In genomic region chr17:68101992-68102758, GRCh38 we compare ENCODE assay signal across 1 cellular context.
TF ChIP-seq lines count a peak whose summit lies in the region.

No MANE protein-coding gene starts in this region.

TF ChIP-seq in HepG2, 621 proteins besides CTCF, POLR2A, EP300 and RAD21 (continued from another document and continues in another):
- TF ChIP-seq ZHX2 (IDR thresholded peaks at IDR 0.05; ENCODE audit: low read depth) (no peak), ZHX2 (CRISPR knock-in tag; IDR thresholded peaks at IDR 0.05; ENCODE audit: borderline replicate concordance) (no peak), DR1 (CRISPR knock-in tag; IDR thresholded peaks at IDR 0.05) (no peak), NFYC (CRISPR knock-in tag; IDR thresholded peaks at IDR 0.05) (no peak), ZNF891 (CRISPR knock-in tag; IDR thresholded peaks at IDR 0.05) (no peak), ZSCAN31 (CRISPR knock-in tag; IDR thresholded peaks at IDR 0.05; ENCODE audit: low read depth) (0 out of 2 replicates have a peak, but pooled peaks have one; percentile 24), ASH2L (IDR thresholded peaks at IDR 0.05; ENCODE audit: insufficient read length, low read depth, low read length) (peak; percentile 26), ZNF619 (CRISPR knock-in tag; IDR thresholded peaks at IDR 0.05) (0 out of 2 replicates have a peak, but pooled peaks have one; percentile 3), BCLAF1 (IDR thresholded peaks at IDR 0.05) (no peak), ZNF770 (CRISPR knock-in tag; IDR thresholded peaks at IDR 0.05) (no peak), HOXA5 (CRISPR knock-in tag; IDR thresholded peaks at IDR 0.05) (0 out of 2 replicates have a peak, but pooled peaks have one; percentile 4), THAP8 (CRISPR knock-in tag; IDR thresholded peaks at IDR 0.05; ENCODE audit: borderline replicate concordance) (no peak), PHF20 (CRISPR knock-in tag; IDR thresholded peaks at IDR 0.05) (no peak), GLI4 (CRISPR knock-in tag; IDR thresholded peaks at IDR 0.05; ENCODE audit: borderline replicate concordance) (peak; percentile 43; the same call in 1 of the 2 replicates), NR2C2 (CRISPR knock-in tag; IDR thresholded peaks at IDR 0.05; ENCODE audit: borderline replicate concordance) (no peak), KLF16 (CRISPR knock-in tag; IDR thresholded peaks at IDR 0.05) (no peak; a peak in 1 of 4 replicates), CEBPG (CRISPR knock-in tag; IDR thresholded peaks at IDR 0.05) (no peak), RBM39 (IDR thresholded peaks at IDR 0.05; ENCODE audit: low read depth, low read length, poor library complexity, severe bottlenecking) (no peak), ELK4 (CRISPR knock-in tag; IDR thresholded peaks at IDR 0.05; ENCODE audit: borderline replicate concordance) (no peak), ZBTB38 (CRISPR knock-in tag; IDR thresholded peaks at IDR 0.05) (no peak), ZBTB10 (CRISPR knock-in tag; IDR thresholded peaks at IDR 0.05; ENCODE audit: borderline replicate concordance) (no peak), ZBTB33 (CRISPR knock-in tag; IDR thresholded peaks at IDR 0.05) (no peak), MXD4 (CRISPR knock-in tag; IDR thresholded peaks at IDR 0.05) (no peak), ZNF607 (CRISPR knock-in tag; IDR thresholded peaks at IDR 0.05; ENCODE audit: borderline replicate concordance) (no peak), ZBED4 (CRISPR knock-in tag; IDR thresholded peaks at IDR 0.05; ENCODE audit: borderline replicate concordance) (0 out of 2 replicates have a peak, but pooled peaks have one; percentile 3), ELF3 (CRISPR knock-in tag; IDR thresholded peaks at IDR 0.05) (no peak), ISX (CRISPR knock-in tag; conservative IDR thresholded peaks at IDR 0.05) (no peak), ZNF224 (CRISPR knock-in tag; IDR thresholded peaks at IDR 0.05) (no peak), KMT2B (CRISPR knock-in tag; IDR thresholded peaks at IDR 0.05) (peak; percentile 29; the same call in 1 of the 2 replicates), IKZF5 (CRISPR knock-in tag; IDR thresholded peaks at IDR 0.05) (peak; percentile 72; the same call in 1 of the 2 replicates), ZNF296 (CRISPR knock-in tag; conservative IDR thresholded peaks at IDR 0.05) (no peak), POGZ (CRISPR knock-in tag; IDR thresholded peaks at IDR 0.05) (no peak), JUND (CRISPR knock-in tag; IDR thresholded peaks at IDR 0.05) (no peak)
